8 cellular contexts compared by ENCODE assay signal in the genomic region with DNA sequence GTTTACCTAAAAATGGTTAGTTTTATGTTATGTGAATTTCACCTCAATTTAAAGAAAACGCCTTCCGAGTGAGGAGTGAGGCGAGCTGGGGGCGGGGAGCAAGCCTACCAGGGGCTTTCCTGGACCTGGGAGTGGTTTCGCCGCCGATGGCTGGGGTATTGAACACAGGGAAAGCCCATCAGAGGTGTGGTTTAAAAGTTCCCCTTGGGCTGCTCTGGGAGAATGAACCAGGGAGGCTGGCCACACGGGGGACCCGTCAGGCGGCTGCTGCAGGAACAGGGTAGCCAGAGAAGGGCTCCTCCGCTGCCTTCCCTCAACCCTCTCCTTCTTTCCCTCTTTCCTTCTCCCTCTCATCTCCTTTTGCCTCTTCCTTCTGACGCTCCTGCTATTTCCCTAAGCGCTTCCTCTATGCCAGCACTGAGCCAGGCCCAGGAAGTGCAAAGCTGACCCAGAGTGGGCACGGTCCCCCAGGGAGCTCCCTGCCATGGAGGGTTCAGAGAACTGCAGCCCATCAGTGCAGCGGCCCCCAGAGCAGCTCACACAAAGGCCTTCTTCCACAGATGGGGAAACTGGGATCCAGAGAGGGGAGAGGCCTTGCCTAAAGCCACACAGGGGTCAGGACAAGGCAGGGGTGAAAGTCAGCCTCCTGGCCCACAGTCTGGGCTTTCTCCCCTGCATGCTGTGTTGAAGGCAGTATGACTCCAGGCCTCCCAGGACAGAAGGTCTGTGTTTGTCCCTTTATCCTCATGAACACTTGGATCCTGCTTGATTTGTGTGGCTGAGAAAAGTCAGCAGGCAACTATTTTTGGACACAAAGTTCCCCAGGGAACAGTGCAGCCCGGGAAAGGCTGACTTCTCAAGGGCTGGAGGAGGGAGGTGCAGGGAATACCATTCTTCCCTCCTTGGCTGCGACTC. TPM values are rescaled to one million over a fixed set of nuclear protein-coding genes. Genes with fewer than 3 reads are reported as not detected.
A peak's percentile ranks its signal among the peaks of the same experiment; 100 is the strongest.
DNase-seq lines count a peak whose midpoint lies in the region; ATAC-seq and TF ChIP-seq lines count a peak whose summit lies in the region.

No MANE protein-coding gene starts in this region.

- H3K27me3 ChIP-seq in HUES48 (ENCODE audit: control insufficient read depth, insufficient read depth, low read length) (no peaks in the 10 kb centered on the region), psoas muscle (ENCODE audit: insufficient read depth in 3 of 3, low read length in 2 of 3) (no peaks in the 10 kb centered on the region)

- H3K4me3 ChIP-seq in HUES48 (ENCODE audit: low read depth, low read length): no peak overlapping the region
- H3K4me3 ChIP-seq in fibroblast of pulmonary artery (replicated peaks; ENCODE audit: low read depth, low read length): no peak overlapping the region
- H3K4me3 ChIP-seq in psoas muscle: no peak overlapping the region

- whole genome bisulfite sequencing in psoas muscle, 3 donors: 53 to 59% (median 56%) methylated on average over 15 to 17 of the region's 17 CpGs

- peak in 3 of 4 donors; percentile 33 to 40 (median 39) for ATAC-seq in psoas muscle
- no peak for ATAC-seq in GM19324 (IDR thresholded peaks at IDR 0.05; ENCODE audit: low FRiP score, unreplicated experiment)
- no peak for ATAC-seq in HG03342 (IDR thresholded peaks at IDR 0.05; ENCODE audit: unreplicated experiment)

- H3K36me3 ChIP-seq in HUES48 (ENCODE audit: control insufficient read depth, insufficient read depth, low read length): peaks cover 12% of the 10 kb centered on the region
- peaks cover 0 to 10% of the 10 kb centered on the region in 2 donors for H3K36me3 ChIP-seq in psoas muscle (ENCODE audit: insufficient read depth in 1 of 2, low read depth in 1 of 2)

- TF ChIP-seq CTCF in fibroblast of pulmonary artery (IDR thresholded peaks at IDR 0.05; ENCODE audit: low read length, missing control alignments): peak; percentile 9
- no peak for TF ChIP-seq CTCF in psoas muscle (IDR thresholded peaks at IDR 0.05)

- peak; percentile 81 for DNase-seq in EH (ENCODE audit: low read depth)
- peak; percentile 74 for DNase-seq in activated CD8-positive, alpha-beta memory T cell treated with anti-CD3 and anti-CD28 coated beads, Interleukin-2, amount 50 U/mL, for 4 hours
- DNase-seq in fibroblast of pulmonary artery (ENCODE audit: low read depth): peak; percentile 67
- DNase-seq in psoas muscle: peak in 1 of 2 donors; percentile 52
- no peak for DNase-seq in globus pallidus (ENCODE audit: low spot score)

- H3K4me1 ChIP-seq in HUES48 (ENCODE audit: control insufficient read depth, insufficient read depth, low read length) (peaks cover 46% of the 10 kb centered on the region), psoas muscle (peaks cover 15% of the 10 kb centered on the region)

- no peak overlapping the region for H3K9ac ChIP-seq in HUES48 (ENCODE audit: low read depth, low read length)

- H3K27ac ChIP-seq in HUES48 (ENCODE audit: low read depth, low read length): peak overlapping the region; percentile 46
- peak overlapping the region; percentile 23 for H3K27ac ChIP-seq in psoas muscle

- no peaks in the 10 kb centered on the region for H3K9me3 ChIP-seq in HUES48 (ENCODE audit: control insufficient read depth, insufficient read depth, low read length)
- no peaks in the 10 kb centered on the region for H3K9me3 ChIP-seq in psoas muscle

- intact Hi-C loops in psoas muscle (cut with DNase I): no loop called here

RNA-seq across cellular contexts. Expression of gene AKNA, which starts 4.6 kb away (rescaled TPM):
- 1 to 10 TPM; 2.3 to 3.9 (median 2.9) TPM for total RNA-seq in psoas muscle
- 1 to 10 TPM; 1.5 to 2.1 (median 1.9) TPM for polyA plus RNA-seq in psoas muscle

RNA-seq across cellular contexts. Expression of gene ORM2, which starts 53.5 kb away (rescaled TPM):
- not detected for total RNA-seq in psoas muscle
- polyA plus RNA-seq in psoas muscle: under 1 TPM in 1 of 3 donors, not detected in 2; 0.68 TPM

Comparison
In these comparisons a context has a peak if more than half of its experiments do, and no peak if none do; other contexts are left out.
1. ATAC-seq: peak in psoas muscle (3 of 4); none in GM19324 (single experiment) and HG03342 (single experiment).